In genomic region chr2:157874997-157875719, GRCh38 we compare ENCODE assay signal across 8 cellular contexts. TPM values are rescaled to one million over a fixed set of nuclear protein-coding genes. Genes with fewer than 3 reads are reported as not detected.
DNase-seq lines count a peak whose midpoint lies in the region; ATAC-seq and TF ChIP-seq lines count a peak whose summit lies in the region.

No MANE protein-coding gene starts in this region.

- H3K4me1 ChIP-seq in DOHH2 (ENCODE audit: control insufficient read depth, low read length), result peaks cover 18% of the 10 kb centered on the region

- no peak overlapping the region for H3K27ac ChIP-seq in DOHH2 (ENCODE audit: low read depth, low read length)
- H3K27ac ChIP-seq in neural cell (ENCODE audit: low read length), result peak overlapping the region; percentile 49

- peak; percentile 55 for DNase-seq in MG63
- DNase-seq in activated T-helper 1 cell treated with anti-CD3 and anti-CD28 coated beads, Interleukin-12 subunit alpha, Interleukin-12 subunit beta, Interleukin-2, Interleukin-4 antibody, amounts not matched to agents 30 ng/mL and 10 ng/mL and 1 ng/mL, durations not matched to agents 14 hours and 24 hours and 36 hours (ENCODE audit: low spot score), result no peak
- peak; percentile 90 for DNase-seq in fibroblast of the conjunctiva (ENCODE audit: low read depth)

- ATAC-seq in HG03469 (IDR thresholded peaks at IDR 0.05; ENCODE audit: unreplicated experiment) (no peak), GM21423 (IDR thresholded peaks at IDR 0.05; ENCODE audit: unreplicated experiment) (no peak), HG03442 (IDR thresholded peaks at IDR 0.05; ENCODE audit: unreplicated experiment) (no peak)

- peaks cover 17% of the 10 kb centered on the region for H3K79me2 ChIP-seq in DOHH2 (ENCODE audit: control insufficient read depth, low read length)
- peaks cover 34% of the 10 kb centered on the region for H3K79me2 ChIP-seq in neural cell (replicated peaks; ENCODE audit: insufficient read depth, low read length)

- H3K9me3 Mint-ChIP-seq in activated T-helper 1 cell treated with anti-CD3 and anti-CD28 coated beads, Interleukin-12 subunit alpha, Interleukin-12 subunit beta, Interleukin-2, Interleukin-4 antibody, amounts not matched to agents 30 ng/mL and 10 ng/mL and 1 ng/mL, durations not matched to agents 14 hours and 24 hours and 36 hours, result no peaks in the 10 kb centered on the region

- H4K20me1 ChIP-seq in DOHH2 (ENCODE audit: control insufficient read depth, insufficient read depth, low read depth, low read length) (no peaks in the 10 kb centered on the region), neural cell (ENCODE audit: insufficient read depth) (no peaks in the 10 kb centered on the region)

- H3K27me3 ChIP-seq in DOHH2 (ENCODE audit: control insufficient read depth, low read length) (no peaks in the 10 kb centered on the region), MG63 (no peaks in the 10 kb centered on the region), neural cell (ENCODE audit: insufficient read depth, low read depth, low read length) (no peaks in the 10 kb centered on the region)

- peak overlapping the region; percentile 95 for H3K4me2 ChIP-seq in DOHH2 (ENCODE audit: low read length)
- H3K4me2 ChIP-seq in neural cell (ENCODE audit: low read length), result peak overlapping the region; percentile 70

- TF ChIP-seq EP300 in neural cell (conservative IDR thresholded peaks at IDR 0.05; ENCODE audit: poor library complexity, severe bottlenecking), result no peak

- H3K9me2 ChIP-seq in DOHH2 (replicated peaks; ENCODE audit: control insufficient read depth, low read length), result no peaks in the 10 kb centered on the region
- H3K9me2 ChIP-seq in neural cell (ENCODE audit: insufficient read depth, low read length), result no peaks in the 10 kb centered on the region

- TF ChIP-seq CTCF in DOHH2 (IDR thresholded peaks at IDR 0.05; ENCODE audit: low read depth, low read length, poor library complexity, severe bottlenecking) (no peak), neural cell (IDR thresholded peaks at IDR 0.05; ENCODE audit: poor library complexity, severe bottlenecking) (no peak)

- H3K9me3 ChIP-seq in DOHH2 (ENCODE audit: control insufficient read depth, insufficient read depth, low read length) (no peaks in the 10 kb centered on the region), MG63 (no peaks in the 10 kb centered on the region), neural cell (ENCODE audit: low read length) (no peaks in the 10 kb centered on the region)

- no peaks in the 10 kb centered on the region for H3K27me3 Mint-ChIP-seq in activated T-helper 1 cell treated with anti-CD3 and anti-CD28 coated beads, Interleukin-12 subunit alpha, Interleukin-12 subunit beta, Interleukin-2, Interleukin-4 antibody, amounts not matched to agents 30 ng/mL and 10 ng/mL and 1 ng/mL, durations not matched to agents 14 hours and 24 hours and 36 hours (ENCODE audit: insufficient read depth)

- intact Hi-C loops in activated T-helper 1 cell treated with anti-CD3 and anti-CD28 coated beads, Interleukin-12 subunit alpha, Interleukin-12 subunit beta, Interleukin-2, Interleukin-4 antibody, amounts not matched to agents 30 ng/mL and 10 ng/mL and 1 ng/mL, durations not matched to agents 14 hours and 24 hours and 36 hours (cut with micrococcal nuclease), result loop anchor here (5.0 kb wide), 2 partner anchors 433 to 1533 kb away; partner anchors contain the start of gene CYTIP

- H3K4me3 ChIP-seq in DOHH2 (ENCODE audit: low read length) (peak overlapping the region; percentile 78), MG63 (peak overlapping the region; percentile 56), neural cell (ENCODE audit: low read length) (peak overlapping the region; percentile 73)

- TF ChIP-seq RAD21 in neural cell (conservative IDR thresholded peaks at IDR 0.05), result no peak

- peak overlapping the region; percentile 96 for H3K27ac Mint-ChIP-seq in activated T-helper 1 cell treated with anti-CD3 and anti-CD28 coated beads, Interleukin-12 subunit alpha, Interleukin-12 subunit beta, Interleukin-2, Interleukin-4 antibody, amounts not matched to agents 30 ng/mL and 10 ng/mL and 1 ng/mL, durations not matched to agents 14 hours and 24 hours and 36 hours

- H3K36me3 ChIP-seq in DOHH2 (ENCODE audit: control insufficient read depth, low read length) (no peaks in the 10 kb centered on the region), MG63 (no peaks in the 10 kb centered on the region), neural cell (ENCODE audit: insufficient read depth, low read length) (no peaks in the 10 kb centered on the region)

- H3F3A ChIP-seq in DOHH2 (ENCODE audit: control insufficient read depth, insufficient read depth), result no peaks in the 10 kb centered on the region
- no peaks in the 10 kb centered on the region for H3F3A ChIP-seq in neural cell (ENCODE audit: insufficient read depth, low read length, poor library complexity, severe bottlenecking)

- peak overlapping the region; percentile 98 for H3K4me3 Mint-ChIP-seq in activated T-helper 1 cell treated with anti-CD3 and anti-CD28 coated beads, Interleukin-12 subunit alpha, Interleukin-12 subunit beta, Interleukin-2, Interleukin-4 antibody, amounts not matched to agents 30 ng/mL and 10 ng/mL and 1 ng/mL, durations not matched to agents 14 hours and 24 hours and 36 hours

- H3K36me3 Mint-ChIP-seq in activated T-helper 1 cell treated with anti-CD3 and anti-CD28 coated beads, Interleukin-12 subunit alpha, Interleukin-12 subunit beta, Interleukin-2, Interleukin-4 antibody, amounts not matched to agents 30 ng/mL and 10 ng/mL and 1 ng/mL, durations not matched to agents 14 hours and 24 hours and 36 hours (ENCODE audit: low read depth), result peaks cover 29% of the 10 kb centered on the region

- H2AFZ ChIP-seq in neural cell (ENCODE audit: low read depth, low read length), result peak overlapping the region; percentile 51

- H3K4me1 Mint-ChIP-seq in activated T-helper 1 cell treated with anti-CD3 and anti-CD28 coated beads, Interleukin-12 subunit alpha, Interleukin-12 subunit beta, Interleukin-2, Interleukin-4 antibody, amounts not matched to agents 30 ng/mL and 10 ng/mL and 1 ng/mL, durations not matched to agents 14 hours and 24 hours and 36 hours (ENCODE audit: low read depth), result peaks cover 76% of the 10 kb centered on the region

- peak overlapping the region; percentile 67 for H3K9ac ChIP-seq in neural cell (ENCODE audit: low read length)

TF ChIP-seq in neural cell, 6 proteins besides CTCF, POLR2A, EP300 and RAD21:
- no peak for TF ChIP-seq TAF1 (IDR thresholded peaks at IDR 0.05; ENCODE audit: low read depth)
- TF ChIP-seq MXI1 (conservative IDR thresholded peaks at IDR 0.05; ENCODE audit: poor library complexity, severe bottlenecking), result peak; percentile 0
TF ChIP-seq in neural cell: peak in this region for 1.

RNA-seq across cellular contexts. Expression of gene ACVR1, which starts 1.0 kb away (rescaled TPM):
- total RNA-seq in MG63 (2014; rRNA removed; shearing (Covaris generic); ENCODE audit: low replicate concordance), result 1.9 and 5.9 TPM in 2 replicates
- 44.0 and 46.5 TPM in 2 replicates for total RNA-seq in activated T-helper 1 cell treated with anti-CD3 and anti-CD28 coated beads, Interleukin-12 subunit alpha, Interleukin-12 subunit beta, Interleukin-2, Interleukin-4 antibody, amounts not matched to agents 30 ng/mL and 10 ng/mL and 1 ng/mL, durations not matched to agents 14 hours and 24 hours and 36 hours
- polyA plus RNA-seq in neural cell, result 4.0 and 4.7 TPM in 2 replicates
- polyA minus RNA-seq in neural cell, result 6.1 and 8.9 TPM in 2 replicates
